ENCODE assay signal across 8 cellular contexts in genomic region chr3:69086133-69086722, GRCh38. TPM values are rescaled to one million over a fixed set of nuclear protein-coding genes. Genes with fewer than 3 reads are reported as not detected.
A peak's percentile ranks its signal among the peaks of the same experiment; 100 is the strongest.
DNase-seq lines count a peak whose midpoint lies in the region; ATAC-seq and TF ChIP-seq lines count a peak whose summit lies in the region.

No MANE protein-coding gene starts in this region.

- H3K9me2 ChIP-seq in GM23338 (ENCODE audit: insufficient read depth), result no peaks in the 10 kb centered on the region

- H3K9me3 ChIP-seq in duodenal mucosa (ENCODE audit: control insufficient read depth in 1 of 2, low read length in 2 of 2), result no peaks in the 10 kb centered on the region

- H3K36me3 Mint-ChIP-seq in GM23338 (ENCODE audit: low read depth) (no peaks in the 10 kb centered on the region; the same call in 2 of the 3 replicates), memory B cell (peaks cover 11% of the 10 kb centered on the region)

- no peaks in the 10 kb centered on the region for H3K9me3 Mint-ChIP-seq in GM23338
- no peaks in the 10 kb centered on the region for H3K9me3 Mint-ChIP-seq in memory B cell

- H3K4me1 ChIP-seq in GM23338 (ENCODE audit: insufficient read depth), result peaks cover 41% of the 10 kb centered on the region
- H3K4me1 ChIP-seq in duodenal mucosa (ENCODE audit: control insufficient read depth in 1 of 2, insufficient read depth in 2 of 2, low read length in 2 of 2), result peaks cover 69 to 77% of the 10 kb centered on the region in 2 donors

- peak overlapping the region; percentile 84 for H3K4me2 ChIP-seq in GM23338

- TF ChIP-seq CTCF in GM23338 (conservative IDR thresholded peaks at IDR 0.05; ENCODE audit: low read depth in 2 of 2), result no peak

- H3K79me2 ChIP-seq in GM23338 (replicated peaks; ENCODE audit: insufficient read depth), result 0 out of 2 replicates have a peak, but pooled peaks cover 19% of the 10 kb centered on the region

- ATAC-seq in GM23338 (peak; percentile 9; the same call in 2 of the 3 replicates), memory B cell (ENCODE audit: low read depth) (no peak), GM21723 (IDR thresholded peaks at IDR 0.05; ENCODE audit: unreplicated experiment) (no peak), GM21381 (IDR thresholded peaks at IDR 0.05; ENCODE audit: unreplicated experiment) (no peak)

- H3K4me3 Mint-ChIP-seq in GM23338 (peak overlapping the region; percentile 95), memory B cell (peak overlapping the region; percentile 98)

- H3K4me3 ChIP-seq in GM23338 (peak overlapping the region; percentile 81), duodenal mucosa (ENCODE audit: low read depth in 1 of 2, low read length in 2 of 2) (peak overlapping the region; percentile 94 to 95)

- H3K27ac ChIP-seq in GM23338 (ENCODE audit: low read depth) (no peak overlapping the region), duodenal mucosa (ENCODE audit: low read depth, low read length) (peak overlapping the region; percentile 91)

- H3K9ac ChIP-seq in duodenal mucosa (ENCODE audit: low read depth in 1 of 2, low read length in 2 of 2), result peak overlapping the region; percentile 93 to 97

- peaks cover 53% of the 10 kb centered on the region for H3K4me1 Mint-ChIP-seq in GM23338
- peaks cover 54% of the 10 kb centered on the region for H3K4me1 Mint-ChIP-seq in memory B cell

- no peaks in the 10 kb centered on the region for H3F3A ChIP-seq in GM23338 (replicated peaks; ENCODE audit: low read depth)

- H3K36me3 ChIP-seq in GM23338 (ENCODE audit: insufficient read depth) (no peaks in the 10 kb centered on the region), duodenal mucosa (ENCODE audit: control insufficient read depth in 1 of 2, insufficient read depth in 2 of 2, low read length in 2 of 2) (no peaks in the 10 kb centered on the region)

- H3K27ac Mint-ChIP-seq in GM23338 (no peak overlapping the region), memory B cell (peak overlapping the region; percentile 99)

- H3K27me3 Mint-ChIP-seq in GM23338 (ENCODE audit: insufficient read depth, low read depth, poor library complexity) (peaks cover 4% of the 10 kb centered on the region), memory B cell (no peaks in the 10 kb centered on the region)

- DNase-seq in GM23338 (ENCODE audit: low spot score), result no peak
- peak; percentile 86 for DNase-seq in NCI-H69 (lab: John Stamatoyannopoulos, UW)
- peak; percentile 84 to 87 for DNase-seq in activated CD4-positive, alpha-beta T cell treated with anti-CD3 and anti-CD28 coated beads, Interleukin-2, amount 50 U/mL, for 48 hours
- no peak for DNase-seq in memory B cell (ENCODE audit: low spot score in 2 of 2)
- peak; percentile 46 to 67 (median 58) for DNase-seq in stimulated activated CD4-positive, alpha-beta T cell treated with anti-CD3 and anti-CD28 coated beads, TNF-alpha, amount 100 ng/mL, for 1 hour (ENCODE audit: low read depth in 3 of 3, low spot score in 1 of 3)

- H2AFZ ChIP-seq in GM23338, result peak overlapping the region; percentile 95

- H4K20me1 ChIP-seq in GM23338 (replicated peaks; ENCODE audit: insufficient read depth), result no peaks in the 10 kb centered on the region

- H3K27me3 ChIP-seq in GM23338 (ENCODE audit: insufficient read depth) (no peaks in the 10 kb centered on the region), duodenal mucosa (ENCODE audit: control insufficient read depth in 1 of 2, insufficient read depth in 2 of 2, low read length in 2 of 2) (no peaks in the 10 kb centered on the region)

TF ChIP-seq in GM23338, 12 proteins besides CTCF, POLR2A, EP300 and RAD21 (continues in another document):
- TF ChIP-seq ZNF462 (CRISPR knock-in tag; IDR thresholded peaks at IDR 0.05) (no peak), EZH2phosphoT487 (IDR thresholded peaks at IDR 0.05; ENCODE audit: unreplicated experiment) (no peak), POLR2AphosphoS5 (IDR thresholded peaks at IDR 0.05; ENCODE audit: low read depth) (no peak), STAT1 (IDR thresholded peaks at IDR 0.05; ENCODE audit: unreplicated experiment) (no peak), JUNB (IDR thresholded peaks at IDR 0.05; ENCODE audit: unreplicated experiment) (no peak), ZNF114 (CRISPR knock-in tag; IDR thresholded peaks at IDR 0.05) (no peak)

RNA-seq across cellular contexts. Expression of gene ARL6IP5, which starts 1.5 kb away (rescaled TPM):
- 28.8 and 35.5 TPM in 2 replicates for total RNA-seq in GM23338 (2014; rRNA removed; shearing (Covaris generic))
- polyA plus RNA-seq in GM23338 (2016; fragmentation: Nextera tagmentation; extraction: Ambion mirVana), result 36.5 and 39.8 TPM in 2 replicates

RNA-seq across cellular contexts. Expression of gene UBA3, which starts 6.1 kb away (rescaled TPM):
- 82.5 and 85.3 TPM in 2 replicates for total RNA-seq in GM23338 (2014; rRNA removed; shearing (Covaris generic))
- 40.4 and 53.2 TPM in 2 replicates for polyA plus RNA-seq in GM23338 (2016; fragmentation: Nextera tagmentation; extraction: Ambion mirVana)

RNA-seq across cellular contexts. Expression of gene TMF1, which starts 34.1 kb away (rescaled TPM):
- 10.4 and 15.8 TPM in 2 replicates for total RNA-seq in GM23338 (2014; rRNA removed; shearing (Covaris generic))
- polyA plus RNA-seq in GM23338 (2016; fragmentation: Nextera tagmentation; extraction: Ambion mirVana), result 21.3 TPM in 2 replicates

RNA-seq across cellular contexts. Expression of gene LMOD3, which starts 36.2 kb away (rescaled TPM):
- not detected in 2 replicates for total RNA-seq in GM23338 (2014; rRNA removed; shearing (Covaris generic))
- 0.06 TPM in 1 of 2 replicates, not detected in the other for polyA plus RNA-seq in GM23338 (2016; fragmentation: Nextera tagmentation; extraction: Ambion mirVana)

Comparison
In these comparisons a context has a peak if more than half of its experiments do, and no peak if none do; other contexts are left out.
1. DNase-seq: peak in NCI-H69 (single experiment), activated CD4-positive, alpha-beta T cell treated with anti-CD3 and anti-CD28 coated beads, Interleukin-2, amount 50 U/mL, for 48 hours (2 of 2) and stimulated activated CD4-positive, alpha-beta T cell treated with anti-CD3 and anti-CD28 coated beads, TNF-alpha, amount 100 ng/mL, for 1 hour (3 of 3); none in GM23338 (single experiment) and memory B cell (0 of 2).